ENCODE assay signal across 26 cellular contexts in the genomic region with DNA sequence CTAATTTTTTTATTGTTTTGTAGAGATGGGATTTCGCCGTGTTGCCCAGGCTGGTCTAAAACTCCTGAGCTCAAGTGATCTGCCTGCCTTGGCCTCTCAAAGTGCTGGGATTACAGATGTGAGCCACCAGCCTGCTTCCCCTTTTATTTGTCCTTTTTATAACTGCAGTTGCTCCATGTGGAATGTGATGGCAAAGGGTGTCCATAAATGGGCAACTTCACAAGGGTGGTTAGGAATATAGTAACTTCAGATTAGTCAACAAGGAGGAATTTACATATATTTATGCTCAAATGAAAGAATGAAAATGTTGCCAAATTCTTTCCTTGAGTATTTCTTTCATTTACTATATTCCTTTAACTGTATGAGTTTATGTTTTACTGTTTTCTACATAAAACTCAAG.
DNase-seq lines count a peak whose midpoint lies in the region; TF ChIP-seq lines count a peak whose summit lies in the region.
"Had no signal": no experiment of that assay in that cellular context is flagged by ENCODE, and none has a peak within 500 bp of the region (broad histone marks: within the 10 kb centered on the region; RNA-seq: fewer than 3 reads in every experiment).

No MANE protein-coding gene starts in this region.

- no peak overlapping the region for H3K27ac ChIP-seq in WERI-Rb-1
- no peak overlapping the region for H3K27ac ChIP-seq in CD4-positive, alpha-beta memory T cell (ENCODE audit: low read depth, low read length)
- H3K27ac ChIP-seq: heart left ventricle, left ventricle myocardium inferior, neural progenitor cell, prostate gland, tibial artery had no signal

- POLR2A ChIA-PET in CD4-positive, alpha-beta memory T cell (lab: Charles Lee; ENCODE audit: partially characterized antibody), result no interaction called here

- H3K27me3 ChIP-seq in WERI-Rb-1 (ENCODE audit: insufficient read depth, low read depth, severe bottlenecking), result no peaks in the 10 kb centered on the region
- H3K27me3 ChIP-seq in CD4-positive, alpha-beta memory T cell (ENCODE audit: insufficient read depth, low read length), result no peaks in the 10 kb centered on the region
- H3K27me3 ChIP-seq: heart left ventricle, neural progenitor cell, tibial artery had no signal

- TF ChIP-seq CTCF in astrocyte of the cerebellum (IDR thresholded peaks at IDR 0.05; ENCODE audit: low read depth, low read length, missing control alignments) (no peak), foreskin fibroblast (IDR thresholded peaks at IDR 0.05; ENCODE audit: low read depth, low read length) (no peak), WERI-Rb-1 (IDR thresholded peaks at IDR 0.05; ENCODE audit: low read depth, low read length) (no peak)

- H3K4me3 Mint-ChIP-seq in CD4-positive, alpha-beta memory T cell, result no peak overlapping the region
- H3K4me3 Mint-ChIP-seq: central memory CD8-positive, alpha-beta T cell; neural progenitor cell; stimulated activated naive CD8-positive, alpha-beta T cell treated with anti-CD3 and anti-CD28 coated beads, Interleukin-15, Interleukin-2, amounts not matched to agents 100 ng/mL and 50 ng/mL, for 24 hours had no signal

- CTCF ChIA-PET in CD4-positive, alpha-beta memory T cell (lab: Charles Lee; ENCODE audit: partially characterized antibody), result no interaction called here

- DNase-seq in AG08395 (ENCODE audit: low spot score) (peak; percentile 69), HCEC 1CT (peak; percentile 88), astrocyte of the cerebellum (ENCODE audit: low read depth) (peak; percentile 29), foreskin fibroblast (peak; percentile 48 to 64), NCI-H345 treated with DMSO at 0.1 percent for 48 hours (lab: John Stamatoyannopoulos, UW; ENCODE audit: unreplicated experiment) (no peak), WERI-Rb-1 (no peak), SHP77 (lab: John Stamatoyannopoulos, UW) (no peak)
- no peak for DNase-seq in CD4-positive, alpha-beta memory T cell
- DNase-seq: activated gamma-delta T cell treated with Interleukin-2 at 50 U/mL for 16 hours; amygdala; DND-41; erythroblast; heart left ventricle; left ventricle myocardium inferior; NCI-H187; NCI-H226; NCI-H82; OCI-M1; SIG-M5; stimulated activated CD4-positive, alpha-beta T cell treated with anti-CD3 and anti-CD28 coated beads, Interleukin-4, amount 100 ng/mL, for 24 hours; T-helper 2 cell; tibial artery had no signal

- intact Hi-C loops in CD4-positive, alpha-beta memory T cell (cut with micrococcal nuclease), result no loop called here

- no peaks in the 10 kb centered on the region for H3K9me3 ChIP-seq in WERI-Rb-1 (ENCODE audit: severe bottlenecking)
- H3K9me3 ChIP-seq in CD4-positive, alpha-beta memory T cell (ENCODE audit: control insufficient read depth in 1 of 2, low read length in 2 of 2), result no peaks in the 10 kb centered on the region
- H3K9me3 ChIP-seq: heart left ventricle, left ventricle myocardium inferior, prostate gland, tibial artery had no signal

- H3K9me3 Mint-ChIP-seq in CD4-positive, alpha-beta memory T cell, result peaks cover 0 to 14% (median 2%) of the 10 kb centered on the region in 8 donors
- H3K9me3 Mint-ChIP-seq: central memory CD8-positive, alpha-beta T cell had no signal

- no peaks in the 10 kb centered on the region for H3K27me3 Mint-ChIP-seq in CD4-positive, alpha-beta memory T cell
- H3K27me3 Mint-ChIP-seq: central memory CD8-positive, alpha-beta T cell; stimulated activated naive CD8-positive, alpha-beta T cell treated with anti-CD3 and anti-CD28 coated beads, Interleukin-15, Interleukin-2, amounts not matched to agents 100 ng/mL and 50 ng/mL, for 24 hours had no signal

- peaks cover 4 to 13% of the 10 kb centered on the region in 2 donors for H3K36me3 Mint-ChIP-seq in CD4-positive, alpha-beta memory T cell

- no peaks in the 10 kb centered on the region for H3K4me1 ChIP-seq in CD4-positive, alpha-beta memory T cell (ENCODE audit: insufficient read depth, low read length)
- H3K4me1 ChIP-seq: neural progenitor cell, prostate gland had no signal

- in situ Hi-C loops in astrocyte of the cerebellum (cut with HindIII; ENCODE audit: low sequenced_read_pairs), result no loop called here

- H3K27ac Mint-ChIP-seq in CD4-positive, alpha-beta memory T cell, result no peak overlapping the region
- H3K27ac Mint-ChIP-seq: neural progenitor cell; stimulated activated naive CD8-positive, alpha-beta T cell treated with anti-CD3 and anti-CD28 coated beads, Interleukin-15, Interleukin-2, amounts not matched to agents 100 ng/mL and 50 ng/mL, for 24 hours had no signal

- no peaks in the 10 kb centered on the region; the same call in 1 of the 2 replicates for H3K36me3 ChIP-seq in WERI-Rb-1
- H3K36me3 ChIP-seq in CD4-positive, alpha-beta memory T cell (ENCODE audit: insufficient read depth, low read length), result no peaks in the 10 kb centered on the region
- H3K36me3 ChIP-seq: heart left ventricle, left ventricle myocardium inferior, neural progenitor cell, prostate gland, tibial artery had no signal

- H3K4me1 Mint-ChIP-seq in CD4-positive, alpha-beta memory T cell, result peaks cover 0 to 10% (median 4%) of the 10 kb centered on the region in 4 donors

- no peak overlapping the region for H3K4me3 ChIP-seq in astrocyte of the cerebellum (ENCODE audit: low read depth, low read length)
- H3K4me3 ChIP-seq in foreskin fibroblast (ENCODE audit: low read depth in 1 of 2, low read length in 2 of 2), result no peak overlapping the region
- H3K4me3 ChIP-seq in WERI-Rb-1 (ENCODE audit: low read depth, low read length), result no peak overlapping the region
- H3K4me3 ChIP-seq in CD4-positive, alpha-beta memory T cell (ENCODE audit: low read length in 2 of 2), result no peak overlapping the region
- H3K4me3 ChIP-seq: heart left ventricle, left ventricle myocardium inferior, neural progenitor cell, prostate gland, tibial artery had no signal

Comparison
In these comparisons a context has a peak if more than half of its experiments do, and no peak if none do; other contexts are left out.
1. DNase-seq: peak in AG08395 (single experiment), HCEC 1CT (single experiment), astrocyte of the cerebellum (single experiment) and foreskin fibroblast (2 of 2); none in NCI-H345 treated with DMSO at 0.1 percent for 48 hours (single experiment), WERI-Rb-1 (single experiment), CD4-positive, alpha-beta memory T cell (0 of 5) and SHP77 (0 of 2).